Comparison of ENCODE assay signal across 20 cellular contexts in genomic region chr15:66628976-66629723, GRCh38.
"Had no signal": no experiment of that assay in that cellular context is flagged by ENCODE, and none has a peak within 500 bp of the region (broad histone marks: within the 10 kb centered on the region; RNA-seq: fewer than 3 reads in every experiment).

No MANE protein-coding gene starts in this region.

- H3K27ac Mint-ChIP-seq: activated CD4-positive, alpha-beta T cell treated with anti-CD3 and anti-CD28 coated beads, Interleukin-2, amount 10 ng/mL, durations not matched to agents 24 days and 14 days; activated naive CD8-positive, alpha-beta T cell treated with anti-CD3 and anti-CD28 coated beads for 36 hours; activated T-cell treated with anti-CD3 and anti-CD28 coated beads, Interleukin-2, amount 50 U/mL, for 72 hours; stimulated activated naive CD8-positive, alpha-beta T cell treated with anti-CD3 and anti-CD28 coated beads, Interleukin-15, Interleukin-2, amounts not matched to agents 100 ng/mL and 50 ng/mL, for 24 hours; type B pancreatic cell had no signal

- DNase-seq: activated CD4-positive, alpha-beta T cell treated with anti-CD3 and anti-CD28 coated beads, Interleukin-2, amount 10 ng/mL, durations not matched to agents 24 days and 14 days; activated CD4-positive, CD25-positive, alpha-beta regulatory T cell; activated CD8-positive, alpha-beta memory T cell treated with anti-CD3 and anti-CD28 coated beads, Interleukin-2, amount 50 U/mL, for 48 hours; activated gamma-delta T cell treated with Interleukin-2 at 50 U/mL for 16 hours; activated naive CD8-positive, alpha-beta T cell treated with anti-CD3 and anti-CD28 coated beads for 36 hours; activated T-cell treated with anti-CD3 and anti-CD28 coated beads, Interleukin-2, amount 50 U/mL, for 72 hours; amygdala; cerebellar nuclear complex; gastrocnemius medialis; heart left ventricle; naive B cell; nucleus accumbens; stimulated activated CD4-positive, alpha-beta T cell treated with anti-CD3 and anti-CD28 coated beads, Interleukin-4, amount 100 ng/mL, for 24 hours; T-helper 2 cell had no signal

- H3K9me3 Mint-ChIP-seq: activated CD4-positive, alpha-beta T cell treated with anti-CD3 and anti-CD28 coated beads, Interleukin-2, amount 10 ng/mL, durations not matched to agents 24 days and 14 days; activated naive CD8-positive, alpha-beta T cell treated with anti-CD3 and anti-CD28 coated beads for 36 hours; activated T-cell treated with anti-CD3 and anti-CD28 coated beads, Interleukin-2, amount 50 U/mL, for 72 hours; brain; naive B cell; stimulated activated naive CD8-positive, alpha-beta T cell treated with anti-CD3 and anti-CD28 coated beads, Interleukin-15, Interleukin-2, amounts not matched to agents 100 ng/mL and 50 ng/mL, for 24 hours; type B pancreatic cell had no signal

- H3K36me3 Mint-ChIP-seq: activated naive CD8-positive, alpha-beta T cell treated with anti-CD3 and anti-CD28 coated beads for 36 hours; brain; naive B cell; type B pancreatic cell had no signal

- H3K4me3 Mint-ChIP-seq: activated CD4-positive, alpha-beta T cell treated with anti-CD3 and anti-CD28 coated beads, Interleukin-2, amount 10 ng/mL, durations not matched to agents 24 days and 14 days; activated naive CD8-positive, alpha-beta T cell treated with anti-CD3 and anti-CD28 coated beads for 36 hours; activated T-cell treated with anti-CD3 and anti-CD28 coated beads, Interleukin-2, amount 50 U/mL, for 72 hours; brain; naive B cell; stimulated activated naive CD8-positive, alpha-beta T cell treated with anti-CD3 and anti-CD28 coated beads, Interleukin-15, Interleukin-2, amounts not matched to agents 100 ng/mL and 50 ng/mL, for 24 hours; type B pancreatic cell had no signal

- H3K36me3 ChIP-seq: gastrocnemius medialis, heart left ventricle, suprapubic skin had no signal

- H3K27me3 ChIP-seq: gastrocnemius medialis, heart left ventricle, suprapubic skin had no signal

- H3K27me3 Mint-ChIP-seq: activated naive CD8-positive, alpha-beta T cell treated with anti-CD3 and anti-CD28 coated beads for 36 hours; stimulated activated naive CD8-positive, alpha-beta T cell treated with anti-CD3 and anti-CD28 coated beads, Interleukin-15, Interleukin-2, amounts not matched to agents 100 ng/mL and 50 ng/mL, for 24 hours; type B pancreatic cell had no signal

- H3K4me3 ChIP-seq: gastrocnemius medialis, heart left ventricle, lung, suprapubic skin had no signal

- H3K4me1 ChIP-seq: gastrocnemius medialis, suprapubic skin had no signal

- H3K27ac ChIP-seq: gastrocnemius medialis, suprapubic skin had no signal

- FAIRE-seq: TTC549 had no signal

- H3K9me3 ChIP-seq: gastrocnemius medialis, heart left ventricle, suprapubic skin had no signal

- H3K4me1 Mint-ChIP-seq: activated CD4-positive, alpha-beta T cell treated with anti-CD3 and anti-CD28 coated beads, Interleukin-2, amount 10 ng/mL, durations not matched to agents 24 days and 14 days; activated naive CD8-positive, alpha-beta T cell treated with anti-CD3 and anti-CD28 coated beads for 36 hours; naive B cell had no signal
